Comparison of ENCODE assay signal across 27 cellular contexts in the genomic region with DNA sequence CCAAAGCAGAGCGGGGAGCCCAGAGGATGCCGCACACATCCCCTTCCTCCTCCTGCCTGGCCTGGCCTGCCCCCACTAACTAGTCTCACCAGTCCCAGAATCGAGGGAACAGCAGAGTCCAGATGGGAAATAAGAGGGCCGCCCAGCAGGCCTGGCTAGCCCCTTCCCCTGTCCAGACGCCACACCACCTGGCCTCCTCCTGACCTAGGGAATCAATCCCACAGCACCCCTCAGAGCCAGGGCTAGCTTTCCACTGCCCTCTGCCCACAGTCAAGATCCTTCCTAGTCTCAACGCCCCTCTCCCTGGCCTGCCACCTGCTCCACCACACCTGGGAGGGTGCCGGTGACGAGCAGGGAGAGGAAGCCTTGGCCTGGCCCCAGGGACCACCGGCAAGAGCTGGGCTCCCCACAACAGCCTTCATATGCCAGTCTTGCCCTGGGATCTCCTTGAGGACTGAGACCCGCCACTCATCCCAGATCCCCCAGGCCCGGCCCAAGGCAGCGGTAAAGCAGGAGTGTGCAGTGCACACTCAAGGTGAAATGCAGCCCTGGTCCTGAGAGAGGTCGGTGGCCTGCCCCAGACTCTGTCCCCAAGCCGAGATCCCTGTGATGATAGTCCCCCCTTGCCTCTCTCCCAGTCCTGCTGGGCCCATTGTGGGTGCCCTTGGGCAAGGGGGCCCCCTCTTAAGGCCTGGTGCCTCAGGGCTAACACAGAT. TPM values are rescaled to one million over a fixed set of nuclear protein-coding genes. Genes with fewer than 3 reads are reported as not detected.
DNase-seq lines count a peak whose midpoint lies in the region; ATAC-seq, FAIRE-seq and TF ChIP-seq lines count a peak whose summit lies in the region.
"Had no signal": no experiment of that assay in that cellular context is flagged by ENCODE, and none has a peak within 500 bp of the region (broad histone marks: within the 10 kb centered on the region; RNA-seq: fewer than 3 reads in every experiment).

No MANE protein-coding gene starts in this region.

- H3K9me3 Mint-ChIP-seq in Caco-2 (ENCODE audit: unreplicated experiment) (no peaks in the 10 kb centered on the region), osteocyte (ENCODE audit: unreplicated experiment) (no peaks in the 10 kb centered on the region)
- H3K9me3 Mint-ChIP-seq in activated CD4-positive, alpha-beta memory T cell treated with anti-CD3 and anti-CD28 coated beads for 36 hours, result no peaks in the 10 kb centered on the region
- H3K9me3 Mint-ChIP-seq: activated naive CD8-positive, alpha-beta T cell treated with anti-CD3 and anti-CD28 coated beads, Interleukin-2, amount 10 ng/mL, durations not matched to agents 7 days and 5 days; activated T-helper 2 cell treated with anti-CD3 and anti-CD28 coated beads, Interferon-gamma antibody, Interleukin-2, Interleukin-4, amounts not matched to agents 10 μg/mL and 5 μg/mL and 100 μg/mL, durations not matched to agents 14 hours and 24 hours and 36 hours; CD8-positive, alpha-beta T cell; immature natural killer cell; nephron progenitor cell; T-helper 2 cell treated with Interferon-gamma antibody and Interleukin-4, amounts not matched to agents 5 μg/mL and 100 μg/mL, for 36 hours had no signal

- H3K4me1 ChIP-seq in Caco-2, result peaks cover 17% of the 10 kb centered on the region
- peaks cover 7% of the 10 kb centered on the region for H3K4me1 ChIP-seq in RWPE2 (ENCODE audit: insufficient read depth, poor library complexity, severe bottlenecking)
- H3K4me1 ChIP-seq in HAP-1, result no peaks in the 10 kb centered on the region
- H3K4me1 ChIP-seq: gastroesophageal sphincter, transverse colon had no signal

- POLR2A ChIA-PET in Caco-2 (lab: Charles Lee), result no interaction called here
- POLR2A ChIA-PET in activated CD4-positive, alpha-beta memory T cell treated with anti-CD3 and anti-CD28 coated beads for 36 hours (lab: Charles Lee), result no interaction called here

- in situ Hi-C loops in HAP-1 (cut with MboI; ENCODE audit: low sequenced_read_pairs), result no loop called here

- H3K4me1 Mint-ChIP-seq in Caco-2 (ENCODE audit: low read depth, unreplicated experiment) (peaks cover 14% of the 10 kb centered on the region), osteocyte (ENCODE audit: unreplicated experiment) (peaks cover 21% of the 10 kb centered on the region)
- peaks cover 4% of the 10 kb centered on the region for H3K4me1 Mint-ChIP-seq in activated CD4-positive, alpha-beta memory T cell treated with anti-CD3 and anti-CD28 coated beads for 36 hours (ENCODE audit: low read depth)
- H3K4me1 Mint-ChIP-seq: activated naive CD8-positive, alpha-beta T cell treated with anti-CD3 and anti-CD28 coated beads, Interleukin-2, amount 10 ng/mL, durations not matched to agents 7 days and 5 days had no signal

- intact Hi-C loops in Caco-2 (cut with micrococcal nuclease; ENCODE audit: unreplicated experiment), result no loop called here
- intact Hi-C loops in activated CD4-positive, alpha-beta memory T cell treated with anti-CD3 and anti-CD28 coated beads for 36 hours (cut with micrococcal nuclease), result no loop called here

- TF ChIP-seq CTCF in Caco-2 (IDR thresholded peaks at IDR 0.05; ENCODE audit: insufficient read depth in 1 of 2, low read depth in 1 of 2, low read length in 1 of 2, severe bottlenecking in 1 of 2, unreplicated experiment in 1 of 2) (no peak), RWPE2 (IDR thresholded peaks at IDR 0.05; ENCODE audit: poor library complexity, severe bottlenecking) (no peak), osteocyte (IDR thresholded peaks at IDR 0.05) (no peak)

- no peak for ATAC-seq in RWPE2 (ENCODE audit: low read depth)
- ATAC-seq: CD8-positive, alpha-beta T cell; gastroesophageal sphincter had no signal

- H3K9me3 ChIP-seq in Caco-2 (no peaks in the 10 kb centered on the region), RWPE2 (ENCODE audit: severe bottlenecking) (no peaks in the 10 kb centered on the region), HAP-1 (no peaks in the 10 kb centered on the region)
- H3K9me3 ChIP-seq: gastroesophageal sphincter, stomach, transverse colon had no signal

- DNase-seq in Caco-2, result no peak
- no peak for DNase-seq in RWPE2 (ENCODE audit: low spot score)
- DNase-seq in epithelial cell of prostate (ENCODE audit: low read depth, low spot score), result no peak
- no peak for DNase-seq in osteocyte (ENCODE audit: extremely low spot score, unreplicated experiment)
- DNase-seq in activated CD4-positive, alpha-beta memory T cell treated with anti-CD3 and anti-CD28 coated beads for 36 hours, result no peak
- DNase-seq in islet precursor cell, result no peak
- no peak for DNase-seq in GM12892 (ENCODE audit: insufficient read length)
- DNase-seq in HAP-1 (ENCODE audit: low spot score in 2 of 2), result no peak
- DNase-seq: activated CD8-positive, alpha-beta memory T cell treated with anti-CD3 and anti-CD28 coated beads, Interleukin-2, amount 50 U/mL, for 4 hours; activated naive CD8-positive, alpha-beta T cell treated with anti-CD3 and anti-CD28 coated beads, Interleukin-2, amount 10 ng/mL, durations not matched to agents 7 days and 5 days; CD8-positive, alpha-beta T cell; cerebellar nuclear complex; GDM1; hippocampal formation; immature natural killer cell; left ventricle myocardium superior; NCI-H146; NCI-H526; nephron progenitor cell; stomach; transverse colon; WERI-Rb-1 had no signal

- H3K27me3 ChIP-seq in Caco-2 (replicated peaks; ENCODE audit: control insufficient read depth, insufficient read depth, low read length) (no peaks in the 10 kb centered on the region), RWPE2 (ENCODE audit: insufficient read depth, poor library complexity, severe bottlenecking) (no peaks in the 10 kb centered on the region), HAP-1 (ENCODE audit: low read depth) (no peaks in the 10 kb centered on the region)
- H3K27me3 ChIP-seq: gastroesophageal sphincter, stomach, transverse colon had no signal

- H3K27me3 Mint-ChIP-seq in Caco-2 (ENCODE audit: insufficient read depth, unreplicated experiment) (no peaks in the 10 kb centered on the region), osteocyte (ENCODE audit: unreplicated experiment) (no peaks in the 10 kb centered on the region)
- H3K27me3 Mint-ChIP-seq in activated CD4-positive, alpha-beta memory T cell treated with anti-CD3 and anti-CD28 coated beads for 36 hours, result no peaks in the 10 kb centered on the region
- H3K27me3 Mint-ChIP-seq: activated naive CD8-positive, alpha-beta T cell treated with anti-CD3 and anti-CD28 coated beads, Interleukin-2, amount 10 ng/mL, durations not matched to agents 7 days and 5 days; progenitor cell of endocrine pancreas had no signal

- H3K27ac ChIP-seq in RWPE2 (ENCODE audit: poor library complexity, severe bottlenecking) (peak overlapping the region; percentile 75), epithelial cell of prostate (peak overlapping the region; percentile 80)
- H3K27ac ChIP-seq: gastroesophageal sphincter, KMS-11, transverse colon, WERI-Rb-1 had no signal

- peaks cover 82% of the 10 kb centered on the region for H3K36me3 Mint-ChIP-seq in Caco-2 (ENCODE audit: insufficient read depth, unreplicated experiment)
- H3K36me3 Mint-ChIP-seq in osteocyte (ENCODE audit: unreplicated experiment), result peaks cover 40% of the 10 kb centered on the region
- H3K36me3 Mint-ChIP-seq in activated CD4-positive, alpha-beta memory T cell treated with anti-CD3 and anti-CD28 coated beads for 36 hours, result no peaks in the 10 kb centered on the region
- H3K36me3 Mint-ChIP-seq: activated naive CD8-positive, alpha-beta T cell treated with anti-CD3 and anti-CD28 coated beads, Interleukin-2, amount 10 ng/mL, durations not matched to agents 7 days and 5 days; CD8-positive, alpha-beta T cell had no signal

- H3K4me3 Mint-ChIP-seq in Caco-2 (ENCODE audit: unreplicated experiment) (no peak overlapping the region), osteocyte (ENCODE audit: unreplicated experiment) (no peak overlapping the region)
- H3K4me3 Mint-ChIP-seq in activated CD4-positive, alpha-beta memory T cell treated with anti-CD3 and anti-CD28 coated beads for 36 hours, result no peak overlapping the region
- H3K4me3 Mint-ChIP-seq: activated naive CD8-positive, alpha-beta T cell treated with anti-CD3 and anti-CD28 coated beads, Interleukin-2, amount 10 ng/mL, durations not matched to agents 7 days and 5 days; CD8-positive, alpha-beta T cell; immature natural killer cell; nephron progenitor cell; T-helper 2 cell treated with Interferon-gamma antibody and Interleukin-4, amounts not matched to agents 5 μg/mL and 100 μg/mL, for 36 hours had no signal

- BruUV-seq in Caco-2 (replicated peaks; lab: Mats Ljungman, UMichigan), result no TSS peak

- CTCF ChIA-PET in Caco-2 (lab: Charles Lee), result no interaction called here
- CTCF ChIA-PET in activated CD4-positive, alpha-beta memory T cell treated with anti-CD3 and anti-CD28 coated beads for 36 hours (lab: Charles Lee), result no interaction called here

- no peak for TF ChIP-seq POLR2A in GM12892 (IDR thresholded peaks at IDR 0.05; ENCODE audit: low read depth, low read length)

- no peak overlapping the region for H3K4me3 ChIP-seq in Caco-2 (ENCODE audit: low read depth, low read length)
- no peak overlapping the region for H3K4me3 ChIP-seq in RWPE2 (ENCODE audit: severe bottlenecking)
- no peak overlapping the region for H3K4me3 ChIP-seq in HAP-1
- H3K4me3 ChIP-seq: gastroesophageal sphincter, stomach, transverse colon had no signal

- H3K27ac Mint-ChIP-seq in Caco-2 (ENCODE audit: unreplicated experiment) (peak overlapping the region; percentile 56), osteocyte (ENCODE audit: unreplicated experiment) (peak overlapping the region; percentile 50)
- no peak overlapping the region for H3K27ac Mint-ChIP-seq in activated CD4-positive, alpha-beta memory T cell treated with anti-CD3 and anti-CD28 coated beads for 36 hours
- H3K27ac Mint-ChIP-seq: activated naive CD8-positive, alpha-beta T cell treated with anti-CD3 and anti-CD28 coated beads, Interleukin-2, amount 10 ng/mL, durations not matched to agents 7 days and 5 days; activated T-helper 2 cell treated with anti-CD3 and anti-CD28 coated beads, Interferon-gamma antibody, Interleukin-2, Interleukin-4, amounts not matched to agents 10 μg/mL and 5 μg/mL and 100 μg/mL, durations not matched to agents 14 hours and 24 hours and 36 hours; CD8-positive, alpha-beta T cell; immature natural killer cell; nephron progenitor cell; T-helper 2 cell treated with Interferon-gamma antibody and Interleukin-4, amounts not matched to agents 5 μg/mL and 100 μg/mL, for 36 hours had no signal

- H3K36me3 ChIP-seq in Caco-2 (ENCODE audit: control insufficient read depth, insufficient read depth, low read length), result peaks cover 1% of the 10 kb centered on the region
- H3K36me3 ChIP-seq in RWPE2 (ENCODE audit: low read depth), result peaks cover 62% of the 10 kb centered on the region
- H3K36me3 ChIP-seq in HAP-1 (replicated peaks), result 0 out of 2 replicates have a peak, but pooled peaks cover 9% of the 10 kb centered on the region
- H3K36me3 ChIP-seq: transverse colon had no signal

- FAIRE-seq in GM12892 (lab: Jason Lieb, UNC), result no peak

RNA-seq across cellular contexts. Expression of a gene that starts 27.9 kb away (rescaled TPM):
- total RNA-seq in Caco-2 (2022), result 31.8 and 32.4 TPM in 2 replicates
- 14.2 and 15.9 TPM in 2 replicates for total RNA-seq in osteocyte
- total RNA-seq in activated CD4-positive, alpha-beta memory T cell treated with anti-CD3 and anti-CD28 coated beads for 36 hours, result 10 to 100 TPM; 30.6 to 31.6 TPM
- polyA plus RNA-seq in GM12892 (2012; ENCODE audit: missing spikeins), result 16.3 TPM

RNA-seq across cellular contexts. Expression of a gene that starts 38.8 kb away (rescaled TPM):
- total RNA-seq in Caco-2 (2022) (103 and 108 TPM in 2 replicates), osteocyte (191 and 196 TPM in 2 replicates)
- total RNA-seq in activated CD4-positive, alpha-beta memory T cell treated with anti-CD3 and anti-CD28 coated beads for 36 hours, result 1 to 10 TPM in 1 of 2 experiments, under 1 TPM in 1; 0.83 to 1.3 TPM
- 0.38 TPM for polyA plus RNA-seq in GM12892 (2012; ENCODE audit: missing spikeins)

Comparison
In these comparisons a context has a peak if more than half of its experiments do, and no peak if none do; other contexts are left out.
1. RNA of a gene that starts 38.8 kb away (total RNA-seq): 191 to 196 TPM in osteocyte and 103 to 108 TPM in Caco-2; 0.83 to 1.3 TPM in activated CD4-positive, alpha-beta memory T cell treated with anti-CD3 and anti-CD28 coated beads for 36 hours; every median in the first group is over 10 times any median in the second.